8 cellular contexts compared by ENCODE assay signal in genomic region chr12:12716845-12717585, GRCh38.
DNase-seq lines count a peak whose midpoint lies in the region; ATAC-seq and TF ChIP-seq lines count a peak whose summit lies in the region.

Gene CDKN1B (plus strand): TSS chr12:12717368. CDS start chr12:12717840, 472 bp downstream.

- peak; percentile 75 for TF ChIP-seq POLR2A in GM19099 (IDR thresholded peaks at IDR 0.05; ENCODE audit: extremely low read depth, insufficient read length, low read depth)

- H3K4me3 ChIP-seq in AG09309 (ENCODE audit: control insufficient read depth, low read depth, low read length) (peak within 1 kb of the TSS; percentile 67), choroid plexus epithelial cell (ENCODE audit: low read depth, low read length) (peak within 1 kb of the TSS; percentile 97)

- peak; percentile 43 for ATAC-seq in HG03439 (IDR thresholded peaks at IDR 0.05; ENCODE audit: unreplicated experiment)

- DNase-seq in AG09309 (ENCODE audit: low read depth) (peak; percentile 84), NCI-H524 treated with DMSO at 0.1 percent for 48 hours (lab: John Stamatoyannopoulos, UW) (peak; percentile 45), choroid plexus epithelial cell (ENCODE audit: low read depth) (peak; percentile 96), kidney glomerular epithelial cell (lab: John Stamatoyannopoulos, UW) (peak; percentile 94)
- DNase-seq in activated CD4-positive, alpha-beta T cell treated with anti-CD3 and anti-CD28 coated beads for 4 hours, result peak; percentile 77 to 78
- DNase-seq in stimulated activated CD4-positive, alpha-beta T cell treated with anti-CD3 and anti-CD28 coated beads, Interleukin-15, amount 100 ng/mL, for 24 hours, result peak; percentile 90

- TF ChIP-seq CTCF in AG09309 (IDR thresholded peaks at IDR 0.05; ENCODE audit: control insufficient read depth, insufficient read depth, low read depth, low read length, missing control alignments) (no peak), choroid plexus epithelial cell (conservative IDR thresholded peaks at IDR 0.05; ENCODE audit: low read depth, low read length) (no peak)

Comparison
In these comparisons a context has a peak if more than half of its experiments do, and no peak if none do; other contexts are left out.
1. Peak in every context shown above with its lines: DNase-seq, ATAC-seq and H3K4me3 ChIP-seq.
2. DNase-seq: peak in every context shown above with its lines; median percentile 96 in choroid plexus epithelial cell; 94 in kidney glomerular epithelial cell; 90 in stimulated activated CD4-positive, alpha-beta T cell treated with anti-CD3 and anti-CD28 coated beads, Interleukin-15, amount 100 ng/mL, for 24 hours; 84 in AG09309; 78 in activated CD4-positive, alpha-beta T cell treated with anti-CD3 and anti-CD28 coated beads for 4 hours; 45 in NCI-H524 treated with DMSO at 0.1 percent for 48 hours.